Comparison of ENCODE assay signal across 9 cellular contexts in the genomic region with DNA sequence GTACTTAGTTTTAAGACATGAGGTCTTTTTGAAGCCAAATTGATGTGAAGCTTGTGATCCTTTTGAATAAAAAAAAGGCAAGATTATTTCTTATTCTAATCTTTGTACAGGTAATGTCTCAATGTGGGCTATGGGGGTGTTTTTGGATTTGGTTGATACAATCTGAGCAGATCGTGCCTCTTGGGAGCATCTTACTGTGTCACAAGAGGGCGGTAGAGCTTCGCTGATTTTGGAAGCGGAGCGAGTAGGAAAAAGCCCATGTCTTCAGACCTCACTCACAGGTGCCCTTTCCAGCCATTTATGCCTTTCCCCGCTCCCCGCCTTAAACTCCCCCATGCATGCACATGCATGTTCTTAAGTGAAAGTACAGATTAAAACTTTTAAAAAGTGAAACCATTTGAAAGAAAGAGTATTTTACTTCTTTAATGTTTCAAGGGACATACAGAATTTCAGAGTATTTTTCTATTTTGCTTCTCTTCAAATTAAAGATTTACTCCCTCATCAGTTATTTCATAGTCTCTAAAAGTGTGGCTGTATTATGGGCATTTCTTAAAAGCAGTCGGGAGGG. TPM values are rescaled to one million over a fixed set of nuclear protein-coding genes. Genes with fewer than 3 reads are reported as not detected.
DNase-seq lines count a peak whose midpoint lies in the region; FAIRE-seq and TF ChIP-seq lines count a peak whose summit lies in the region.
"Had no signal": no experiment of that assay in that cellular context is flagged by ENCODE, and none has a peak within 500 bp of the region (broad histone marks: within the 10 kb centered on the region; RNA-seq: fewer than 3 reads in every experiment).

No MANE protein-coding gene starts in this region.

- H3K9ac ChIP-seq in Karpas-422 (ENCODE audit: low read length) = no peak overlapping the region

- H3K4me2 ChIP-seq in Karpas-422 (ENCODE audit: low read depth, low read length, poor library complexity, severe bottlenecking) (no peak overlapping the region), PC-9 (no peak overlapping the region)

- H3K79me2 ChIP-seq in Karpas-422 (ENCODE audit: low read length) (no peaks in the 10 kb centered on the region), PC-9 (ENCODE audit: low read depth) (no peaks in the 10 kb centered on the region)

- H3K36me3 ChIP-seq in Karpas-422 (ENCODE audit: insufficient read depth, low read length) (no peaks in the 10 kb centered on the region), PC-9 (ENCODE audit: low read depth) (no peaks in the 10 kb centered on the region), vagina (no peaks in the 10 kb centered on the region)

- no TSS peak for BruUV-seq in PC-9 (replicated peaks; lab: Mats Ljungman, UMichigan)

- no peaks in the 10 kb centered on the region for H3K36me3 Mint-ChIP-seq in osteocyte (ENCODE audit: unreplicated experiment)

- FAIRE-seq in GM18507 (lab: Jason Lieb, UNC) = peak; percentile 83
- no peak for FAIRE-seq in frontal cortex (lab: Jason Lieb, UNC)

- intact Hi-C loops in PC-9 (cut with micrococcal nuclease; ENCODE audit: unreplicated experiment) = loop anchor here (1.0 to 10.0 kb wide), 4 partner anchors 138 to 382 kb away; partner anchors contain the start of genes DCPS, FOXRED1 and SRPRA
- intact Hi-C loops in vagina (cut with DNase I) = loop anchor here (5.0 kb wide), 1 partner anchor 274 kb away; no protein-coding TSS in a partner anchor

- H2AFZ ChIP-seq in Karpas-422 (ENCODE audit: low read length) = no peak overlapping the region
- no peak overlapping the region for H2AFZ ChIP-seq in PC-9

- POLR2A ChIA-PET in PC-9 (lab: Charles Lee; ENCODE audit: unreplicated experiment) = no interaction called here

- H3K27ac ChIP-seq in Karpas-422 (ENCODE audit: low read length) = no peak overlapping the region
- H3K27ac ChIP-seq in PC-9 = no peak overlapping the region
- H3K27ac ChIP-seq in vagina = no peak overlapping the region

- DNase-seq in ACHN (peak; percentile 69), GM18507 (ENCODE audit: extremely low spot score, insufficient read length, low read depth) (peak; percentile 54), Karpas-422 (peak; percentile 86), PC-9 (peak; percentile 60 to 61), frontal cortex (ENCODE audit: low spot score in 2 of 2) (peak; percentile 37 to 70), osteocyte (ENCODE audit: extremely low spot score, unreplicated experiment) (no peak), vagina (ENCODE audit: extremely low spot score in 2 of 2) (peak in 1 of 2 donors; percentile 79)
- DNase-seq in activated effector memory CD4-positive, alpha-beta T cell treated with Interleukin-2 at 50 U/mL for 16 hours = peak; percentile 26

- no peaks in the 10 kb centered on the region for H3K27me3 ChIP-seq in Karpas-422 (ENCODE audit: low read length)
- H3K27me3 ChIP-seq in PC-9 (ENCODE audit: insufficient read depth, low read depth) = peaks cover 21% of the 10 kb centered on the region
- H3K27me3 ChIP-seq in vagina = no peaks in the 10 kb centered on the region

- no peaks in the 10 kb centered on the region for H3K4me1 Mint-ChIP-seq in osteocyte (ENCODE audit: unreplicated experiment)

- H3F3A ChIP-seq in PC-9 (ENCODE audit: insufficient read depth, low read depth) = no peaks in the 10 kb centered on the region

- H3K9me3 ChIP-seq in Karpas-422 (ENCODE audit: low read length) = no peaks in the 10 kb centered on the region
- H3K9me3 ChIP-seq in PC-9 (ENCODE audit: insufficient read depth, low read depth) = no peaks in the 10 kb centered on the region
- no peaks in the 10 kb centered on the region for H3K9me3 ChIP-seq in vagina

- in situ Hi-C loops in ACHN (cut with HindIII; ENCODE audit: low pct_ligation_motif_present, low pct_unique_long_range_greater_than_20kb, low sequenced_read_pairs) = loop anchor here (25.0 kb wide), 1 partner anchor 289 kb away; the partner anchor contains the start of genes FAM118B and RPUSD4

- no peak overlapping the region for H3K27ac Mint-ChIP-seq in osteocyte (ENCODE audit: unreplicated experiment)

- no peak for TF ChIP-seq POLR2A in vagina (IDR thresholded peaks at IDR 0.05)

- H4K20me1 ChIP-seq in Karpas-422 (ENCODE audit: insufficient read depth, low read depth, low read length) (no peaks in the 10 kb centered on the region), PC-9 (ENCODE audit: insufficient read depth) (no peaks in the 10 kb centered on the region)

- no peak overlapping the region for H3K4me3 ChIP-seq in Karpas-422 (ENCODE audit: low read length)
- no peak overlapping the region for H3K4me3 ChIP-seq in PC-9
- no peak overlapping the region for H3K4me3 ChIP-seq in vagina

- H3K4me1 ChIP-seq in Karpas-422 (ENCODE audit: low read length) (no peaks in the 10 kb centered on the region), PC-9 (replicated peaks; ENCODE audit: insufficient read depth) (no peaks in the 10 kb centered on the region), vagina (no peaks in the 10 kb centered on the region)

- peaks cover 66% of the 10 kb centered on the region for H3K27me3 Mint-ChIP-seq in osteocyte (ENCODE audit: unreplicated experiment)

- H3K9me2 ChIP-seq in Karpas-422 (replicated peaks; ENCODE audit: insufficient read depth, low read length) (no peaks in the 10 kb centered on the region), PC-9 (ENCODE audit: insufficient read depth) (no peaks in the 10 kb centered on the region)

- CTCF ChIA-PET in PC-9 (lab: Charles Lee) = interaction anchor here (0.7 to 1.0 kb wide), 2 partner anchors 247 to 271 kb away, joined by 3 to 4 read pairs; no protein-coding TSS in a partner anchor

- H3K4me3 Mint-ChIP-seq in osteocyte (ENCODE audit: unreplicated experiment) = no peak overlapping the region

- no peaks in the 10 kb centered on the region for H3K9me3 Mint-ChIP-seq in osteocyte (ENCODE audit: unreplicated experiment)

- peak; percentile 84 for TF ChIP-seq CTCF in PC-9 (conservative IDR thresholded peaks at IDR 0.05)
- peak; percentile 93 for TF ChIP-seq CTCF in osteocyte (IDR thresholded peaks at IDR 0.05)
- peak; percentile 70 to 89 (median 81) for TF ChIP-seq CTCF in vagina (IDR thresholded peaks at IDR 0.05)

RNA-seq across cellular contexts. Expression of gene DDX25, which starts 18.8 kb away (rescaled TPM):
- not detected in 2 replicates for total RNA-seq in Karpas-422 (2014; rRNA removed; shearing (Covaris generic); ENCODE audit: low replicate concordance)
- total RNA-seq in PC-9 (2021) (0.26 TPM in 1 of 2 replicates, not detected in the other), frontal cortex (18.8 TPM), osteocyte (not detected in 2 replicates), vagina (not detected)

RNA-seq across cellular contexts. Expression of gene PUS3, which starts 20.1 kb away (rescaled TPM):
- 3.1 and 9.8 TPM in 2 replicates for total RNA-seq in Karpas-422 (2014; rRNA removed; shearing (Covaris generic); ENCODE audit: low replicate concordance)
- total RNA-seq in PC-9 (2021) (5.7 and 6.5 TPM in 2 replicates), frontal cortex (14.3 TPM), osteocyte (10.5 and 14.6 TPM in 2 replicates), vagina (8.1 TPM)

RNA-seq across cellular contexts. Expression of gene VSIG10L2, which starts 22.7 kb away (rescaled TPM):
- not detected in 2 replicates for total RNA-seq in Karpas-422 (2014; rRNA removed; shearing (Covaris generic); ENCODE audit: low replicate concordance)
- total RNA-seq in PC-9 (2021) (not detected in 2 replicates), frontal cortex (not detected), osteocyte (not detected in 2 replicates), vagina (28.2 TPM)
- total RNA-seq: mononuclear cell had no signal

RNA-seq across cellular contexts. Expression of gene HYLS1, which starts 35.6 kb away (rescaled TPM):
- 4.6 and 4.8 TPM in 2 replicates for total RNA-seq in Karpas-422 (2014; rRNA removed; shearing (Covaris generic); ENCODE audit: low replicate concordance)
- 12.2 and 16.7 TPM in 2 replicates for total RNA-seq in PC-9 (2021)
- 13.9 TPM for total RNA-seq in frontal cortex
- total RNA-seq in osteocyte = 4.5 and 5.1 TPM in 2 replicates
- total RNA-seq in vagina = 3.7 TPM

Comparison
In these comparisons a context has a peak if more than half of its experiments do, and no peak if none do; other contexts are left out.
1. RNA of gene DDX25, which starts 18.8 kb away (total RNA-seq): 18.8 TPM in frontal cortex (single experiment); 0.26 TPM in PC-9, not detected in Karpas-422, not detected in osteocyte and not detected in vagina (single experiment); every median in the first group is over 10 times any median in the second.
2. RNA of gene VSIG10L2, which starts 22.7 kb away (total RNA-seq): 28.2 TPM in vagina (single experiment); not detected in Karpas-422, not detected in PC-9, not detected in frontal cortex (single experiment) and not detected in osteocyte; every median in the first group is over 10 times any median in the second.
3. Peak in every context shown above with its lines, with median percentiles within 50 percentile points of each other: CTCF ChIP-seq.